In genomic region chr11:16844268-16844667, GRCh38 we compare ENCODE assay signal across 23 cellular contexts.
"Had no signal": no experiment of that assay in that cellular context is flagged by ENCODE, and none has a peak within 500 bp of the region (broad histone marks: within the 10 kb centered on the region; RNA-seq: fewer than 3 reads in every experiment).

No MANE protein-coding gene starts in this region.

- H3K4me1 ChIP-seq: left lung, sigmoid colon, transverse colon, upper lobe of left lung, vagina had no signal

- H3K27ac ChIP-seq: heart left ventricle, left lung, ovary, sigmoid colon, transverse colon, upper lobe of left lung, vagina had no signal

- H3K36me3 ChIP-seq: left lung, ovary had no signal

- H3K4me3 ChIP-seq: heart left ventricle, left lung, lung, ovary, sigmoid colon, transverse colon, upper lobe of left lung, vagina had no signal

- DNase-seq: heart left ventricle; hypothalamus; immature natural killer cell; left lung; mesendoderm; naive thymus-derived CD4-positive, alpha-beta T cell; ovary; retina; right cardiac atrium; sigmoid colon; stimulated activated CD4-positive, alpha-beta T cell treated with anti-CD3 and anti-CD28 coated beads, Interleukin-12 subunit alpha, Interleukin-12 subunit beta, amount 100 ng/mL, for 4 hours; stimulated activated CD4-positive, alpha-beta T cell treated with anti-CD3 and anti-CD28 coated beads, Interleukin-15, amount 100 ng/mL, for 24 hours; stimulated activated CD4-positive, alpha-beta T cell treated with anti-CD3 and anti-CD28 coated beads, Interleukin-4, amount 100 ng/mL, for 24 hours; stimulated activated naive CD4-positive, alpha-beta T cell treated with Interleukin-2 at 50 U/mL for 16 hours; stimulated activated naive CD8-positive, alpha-beta T cell treated with anti-CD3 and anti-CD28 coated beads, Interleukin-15, amount 100 ng/mL, for 72 hours; substantia nigra; transverse colon; upper lobe of left lung had no signal

- H3K27me3 ChIP-seq: heart left ventricle, left lung, ovary, sigmoid colon, transverse colon, upper lobe of left lung, vagina had no signal

- FAIRE-seq: islet of Langerhans had no signal

- ATAC-seq: heart left ventricle; left lung; naive thymus-derived CD4-positive, alpha-beta T cell; natural killer cell treated with Interleukin-12 subunit alpha and Interleukin-12 subunit beta and Interleukin-15 and Interleukin-18, amount 100 ng/mL, for 72 hours; right cardiac atrium; stimulated activated memory B cell treated with anti-CD40 and anti-IgM and Interleukin-4, amounts not matched to agents 10 μg/mL and 1 μg/mL and 100 μg/mL, for 72 hours; stimulated activated naive CD8-positive, alpha-beta T cell treated with anti-CD3 and anti-CD28 coated beads, Interleukin-15, amount 100 ng/mL, for 72 hours had no signal

- H3K9me3 ChIP-seq: heart left ventricle, left lung, ovary, sigmoid colon, transverse colon, upper lobe of left lung, vagina had no signal
